In genomic region chr15:91853501-91853967, GRCh38 we compare ENCODE assay signal across 8 cellular contexts. TPM values are rescaled to one million over a fixed set of nuclear protein-coding genes. Genes with fewer than 3 reads are reported as not detected.
DNase-seq lines count a peak whose midpoint lies in the region; ATAC-seq, FAIRE-seq and TF ChIP-seq lines count a peak whose summit lies in the region.

SLCO3A1 (plus strand) TSS chr15:91853708.

- H3K27ac ChIP-seq in AG04450 (ENCODE audit: low read depth, low read length) (peak within 1 kb of the TSS; percentile 72), Panc1 (ENCODE audit: low read length) (peak within 1 kb of the TSS; percentile 63), neutrophil (peak within 1 kb of the TSS; percentile 98), thoracic aorta (peak within 1 kb of the TSS; percentile 97 to 98)

- POLR2A ChIA-PET in AG04450 (lab: Yijun Ruan, JAX), result interaction anchor here (0.6 to 1.3 kb wide), 4 partner anchors 14 to 446 kb away, joined by 3 read pairs; no protein-coding TSS in a partner anchor
- POLR2A ChIA-PET in Panc1 (lab: Charles Lee), result interaction anchor here (0.7 kb wide), 1 partner anchor 33 kb away, joined by 7 read pairs; no protein-coding TSS in a partner anchor

- in situ Hi-C loops in Panc1 (cut with HindIII; ENCODE audit: low pct_unique_long_range_greater_than_20kb, low sequenced_read_pairs), result no loop called here

- CTCF ChIA-PET in AG04450 (lab: Charles Lee) (interaction anchor here (0.6 to 4.1 kb wide), 18 partner anchors 10 to 551 kb away, joined by 3 to 36 read pairs (median 5); no protein-coding TSS in a partner anchor), Panc1 (lab: Charles Lee) (interaction anchor here (0.6 to 1.3 kb wide), 5 partner anchors 14 to 932 kb away, joined by 3 read pairs; no protein-coding TSS in a partner anchor)

- intact Hi-C loops in Panc1 (cut with micrococcal nuclease; ENCODE audit: unreplicated experiment), result loop anchor here (2.0 kb wide), 2 partner anchors 227 to 551 kb away; no protein-coding TSS in a partner anchor

- H3K4me3 ChIP-seq in AG04450 (ENCODE audit: low read depth, low read length) (peak within 1 kb of the TSS; percentile 72), Panc1 (ENCODE audit: low read depth in 2 of 2, low read length in 2 of 2) (peak within 1 kb of the TSS; percentile 64 to 66), neutrophil (ENCODE audit: low read depth in 1 of 2, low read length in 1 of 2) (peak within 1 kb of the TSS; percentile 74 to 88), thoracic aorta (peak within 1 kb of the TSS; percentile 94)

- no peaks in the 10 kb centered on the region for H3K27me3 ChIP-seq in AG04450 (ENCODE audit: control insufficient read depth, insufficient read depth, low read length)
- H3K27me3 ChIP-seq in Panc1 (ENCODE audit: control insufficient read depth, insufficient read depth, low read length), result no peaks in the 10 kb centered on the region
- no peaks in the 10 kb centered on the region for H3K27me3 ChIP-seq in neutrophil
- no peaks in the 10 kb centered on the region for H3K27me3 ChIP-seq in thoracic aorta (replicated peaks; ENCODE audit: insufficient read depth)

- BruUV-seq in Panc1 (replicated peaks; lab: Mats Ljungman, UMichigan), result no TSS peak

- H3K36me3 ChIP-seq in Panc1 (ENCODE audit: control insufficient read depth, insufficient read depth, low read length) (no peaks in the 10 kb centered on the region), neutrophil (peaks cover 2% of the 10 kb centered on the region), thoracic aorta (no peaks in the 10 kb centered on the region)

- DNase-seq in AG04450 (ENCODE audit: low read depth, low spot score) (no peak), Panc1 (ENCODE audit: low read depth, low spot score) (no peak), activated gamma-delta T cell (lab: John Stamatoyannopoulos, UW) (peak; percentile 68), frontal cortex (ENCODE audit: low spot score in 2 of 2) (peak; percentile 71 to 84), thoracic aorta (ENCODE audit: low spot score) (peak; percentile 31)

- H3K9me3 ChIP-seq in AG04450 (ENCODE audit: control insufficient read depth, insufficient read depth, low read length) (no peaks in the 10 kb centered on the region), Panc1 (ENCODE audit: control insufficient read depth, insufficient read depth, low read depth, low read length) (no peaks in the 10 kb centered on the region), neutrophil (no peaks in the 10 kb centered on the region), thoracic aorta (no peaks in the 10 kb centered on the region)

- H3K4me1 ChIP-seq in Panc1 (ENCODE audit: control insufficient read depth, insufficient read depth, low read length), result peaks cover 18% of the 10 kb centered on the region
- H3K4me1 ChIP-seq in neutrophil (ENCODE audit: control insufficient read depth in 1 of 2, insufficient read depth in 1 of 2, low read depth in 1 of 2, low read length in 1 of 2), result peaks cover 60 to 66% of the 10 kb centered on the region in 2 experiments
- peaks cover 35 to 48% of the 10 kb centered on the region in 2 donors for H3K4me1 ChIP-seq in thoracic aorta (ENCODE audit: control insufficient read depth in 1 of 2, low read depth in 2 of 2)

- TF ChIP-seq CTCF in AG04450 (IDR thresholded peaks at IDR 0.05; ENCODE audit: low read depth, low read length) (no peak), Panc1 (IDR thresholded peaks at IDR 0.05) (no peak), neutrophil (IDR thresholded peaks at IDR 0.05) (no peak), thoracic aorta (IDR thresholded peaks at IDR 0.05) (no peak)

- no peak for FAIRE-seq in frontal cortex (lab: Jason Lieb, UNC)

- ATAC-seq in GM19023 (IDR thresholded peaks at IDR 0.05; ENCODE audit: unreplicated experiment) (peak; percentile 23), HG03196 (IDR thresholded peaks at IDR 0.05; ENCODE audit: unreplicated experiment) (peak; percentile 9), Panc1 (peak; percentile 77), thoracic aorta (ENCODE audit: insufficient number of reproducible peaks, low FRiP score, low read depth) (peak; percentile 57)

RNA-seq across cellular contexts. Expression of gene SLCO3A1, which starts in this region (rescaled TPM):
- polyA plus RNA-seq in AG04450 (2011; rRNA removed), result 7.6 and 12.2 TPM in 2 replicates
- polyA minus RNA-seq in AG04450 (2011; rRNA and poly(A)+ RNA removed), result 18.1 and 30.9 TPM in 2 replicates
- 20.6 TPM for total RNA-seq in Panc1 (2021; ENCODE audit: unreplicated experiment)
- polyA plus RNA-seq in Panc1 (2012; ENCODE audit: insufficient read length), result 15.6 TPM
- 9.8 TPM for total RNA-seq in frontal cortex
- 10 to 100 TPM; 16.5 to 39.1 TPM for total RNA-seq in thoracic aorta

Comparison
In these comparisons a context has a peak if more than half of its experiments do, and no peak if none do; other contexts are left out.
1. DNase-seq: peak in activated gamma-delta T cell (single experiment), frontal cortex (2 of 2) and thoracic aorta (single experiment); none in AG04450 (single experiment) and Panc1 (single experiment).
2. ATAC-seq: peak in every context shown above with its lines; median percentile 77 in Panc1; 57 in thoracic aorta; 23 in GM19023; 9 in HG03196.
3. Peak in every context shown above with its lines, with median percentiles within 50 percentile points of each other: H3K27ac ChIP-seq and H3K4me3 ChIP-seq.